24 cellular contexts compared by ENCODE assay signal in the genomic region with DNA sequence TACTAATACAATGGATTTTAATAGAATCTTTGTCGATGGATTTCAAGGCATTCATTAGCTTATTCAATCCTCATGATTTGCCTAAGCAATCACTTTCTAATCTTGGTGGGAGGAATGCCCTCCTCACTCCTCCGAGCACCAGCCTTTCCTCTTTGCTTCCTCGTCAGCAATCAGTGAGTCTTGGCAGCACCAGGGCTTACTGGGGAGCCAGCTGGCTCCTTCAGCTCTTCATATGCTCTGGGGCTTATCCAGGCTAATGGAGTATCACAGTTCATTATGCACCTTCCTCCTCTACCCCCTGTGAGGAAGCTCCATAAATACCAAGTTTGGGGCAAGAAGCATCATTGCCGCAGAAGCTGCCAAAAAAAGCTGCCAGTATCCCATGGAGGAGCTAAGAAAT.
"Had no signal": no experiment of that assay in that cellular context is flagged by ENCODE, and none has a peak within 500 bp of the region (broad histone marks: within the 10 kb centered on the region; RNA-seq: fewer than 3 reads in every experiment).

No MANE protein-coding gene starts in this region.

- H3K27ac ChIP-seq: brain microvascular endothelial cell, coronary artery, esophagus squamous epithelium, gastrocnemius medialis, left lung, psoas muscle, tibial artery had no signal

- H3K27me3 ChIP-seq: brain microvascular endothelial cell, esophagus squamous epithelium, gastrocnemius medialis, left lung had no signal

- DNase-seq: activated CD4-positive, alpha-beta T cell treated with anti-CD3 and anti-CD28 coated beads, Interleukin-2, amount 10 ng/mL, durations not matched to agents 24 days and 14 days; activated CD8-positive, alpha-beta T cell treated with anti-CD3 and anti-CD28 coated beads for 36 hours; activated gamma-delta T cell; activated naive CD4-positive, alpha-beta T cell treated with anti-CD3 and anti-CD28 coated beads, Interleukin-2, amount 50 U/mL, for 16 hours; activated naive CD8-positive, alpha-beta T cell treated with anti-CD3 and anti-CD28 coated beads, Interleukin-2, amount 50 U/mL, for 24 hours; anterior cingulate cortex; brain microvascular endothelial cell; central memory CD4-positive, alpha-beta T cell; endodermal cell; esophagus squamous epithelium; gastrocnemius medialis; hippocampal formation; kidney glomerular epithelial cell; left lung; naive thymus-derived CD8-positive, alpha-beta T cell; psoas muscle; stimulated activated CD4-positive, alpha-beta T cell treated with anti-CD3 and anti-CD28 coated beads, Interleukin-4, amount 100 ng/mL, for 24 hours; stimulated activated naive CD4-positive, alpha-beta T cell treated with Interleukin-2 at 50 U/mL for 16 hours; T-helper 17 cell; tibial artery had no signal

- H3K4me3 ChIP-seq: coronary artery, esophagus squamous epithelium, gastrocnemius medialis, left lung, lung, psoas muscle, tibial artery had no signal

- ATAC-seq: activated CD4-positive, CD25-positive, alpha-beta regulatory T cell treated with anti-CD3 and anti-CD28 coated beads, Interleukin-2, amount 50 U/mL, for 24 hours; activated CD8-positive, alpha-beta T cell treated with anti-CD3 and anti-CD28 coated beads for 36 hours; activated naive CD8-positive, alpha-beta T cell treated with anti-CD3 and anti-CD28 coated beads, Interleukin-2, amount 50 U/mL, for 24 hours; gastrocnemius medialis; left lung; naive thymus-derived CD8-positive, alpha-beta T cell; psoas muscle; right cardiac atrium; T-helper 17 cell had no signal
